8 cellular contexts compared by ENCODE assay signal in genomic region chr16:88941933-88942909, GRCh38. TPM values are rescaled to one million over a fixed set of nuclear protein-coding genes. Genes with fewer than 3 reads are reported as not detected.
A peak's percentile ranks its signal among the peaks of the same experiment; 100 is the strongest.
DNase-seq lines count a peak whose midpoint lies in the region; ATAC-seq and TF ChIP-seq lines count a peak whose summit lies in the region.

No MANE protein-coding gene starts in this region.

- H3K36me3 ChIP-seq in HUES6 (ENCODE audit: control insufficient read depth, insufficient read depth, low read length), result no peaks in the 10 kb centered on the region
- H3K36me3 ChIP-seq in tibial artery, result no peaks in the 10 kb centered on the region

- H3K4me1 Mint-ChIP-seq in activated CD4-positive, alpha-beta T cell treated with anti-CD3 and anti-CD28 coated beads, Interleukin-2, amount 10 ng/mL, durations not matched to agents 7 days and 5 days, result peaks cover 6% of the 10 kb centered on the region
- peaks cover 0 to 30% (median 9%) of the 10 kb centered on the region in 4 donors for H3K4me1 Mint-ChIP-seq in naive thymus-derived CD8-positive, alpha-beta T cell

- no peak overlapping the region for H3K27ac Mint-ChIP-seq in activated CD4-positive, alpha-beta T cell treated with anti-CD3 and anti-CD28 coated beads, Interleukin-2, amount 10 ng/mL, durations not matched to agents 7 days and 5 days
- peak overlapping the region in 1 of 10 donors; percentile 24 for H3K27ac Mint-ChIP-seq in naive thymus-derived CD8-positive, alpha-beta T cell

- peak; percentile 40 to 44 for TF ChIP-seq CTCF in tibial artery (IDR thresholded peaks at IDR 0.05)

- no peaks in the 10 kb centered on the region for H3K9me3 Mint-ChIP-seq in activated CD4-positive, alpha-beta T cell treated with anti-CD3 and anti-CD28 coated beads, Interleukin-2, amount 10 ng/mL, durations not matched to agents 7 days and 5 days
- no peaks in the 10 kb centered on the region for H3K9me3 Mint-ChIP-seq in naive thymus-derived CD8-positive, alpha-beta T cell

- POLR2A ChIA-PET in activated CD4-positive, alpha-beta T cell treated with anti-CD3 and anti-CD28 coated beads, Interleukin-2, amount 10 ng/mL, durations not matched to agents 7 days and 5 days (lab: Charles Lee), result no interaction called here
- POLR2A ChIA-PET in naive thymus-derived CD8-positive, alpha-beta T cell (lab: Charles Lee), result interaction anchor here (0.6 to 0.8 kb wide), 2 partner anchors 218 to 566 kb away, joined by 3 read pairs; partner anchors contain the start of gene SPG7

- CTCF ChIA-PET in activated CD4-positive, alpha-beta T cell treated with anti-CD3 and anti-CD28 coated beads, Interleukin-2, amount 10 ng/mL, durations not matched to agents 7 days and 5 days (lab: Charles Lee), result interaction anchor here (0.6 to 3.0 kb wide), 4 partner anchors 15 to 468 kb away, joined by 3 to 11 read pairs (median 6); no protein-coding TSS in a partner anchor

- no peak overlapping the region for H3K4me3 Mint-ChIP-seq in activated CD4-positive, alpha-beta T cell treated with anti-CD3 and anti-CD28 coated beads, Interleukin-2, amount 10 ng/mL, durations not matched to agents 7 days and 5 days
- peak overlapping the region; percentile 2 to 77 (median 64) for H3K4me3 Mint-ChIP-seq in naive thymus-derived CD8-positive, alpha-beta T cell

- DNase-seq in SIG-M5 treated with dmso at 0.1 percent for 504 hours (lab: John Stamatoyannopoulos, UW; ENCODE audit: unreplicated experiment) (peak; percentile 15), SIG-M5 (lab: John Stamatoyannopoulos, UW) (no peak), tibial artery (no peak), HCEC 1CT (no peak)
- DNase-seq in activated CD4-positive, alpha-beta T cell treated with anti-CD3 and anti-CD28 coated beads, Interleukin-2, amount 10 ng/mL, durations not matched to agents 7 days and 5 days, result peak; percentile 50
- DNase-seq in effector CD4-positive, alpha-beta T cell, result peak; percentile 43
- DNase-seq in naive thymus-derived CD8-positive, alpha-beta T cell, result peak; percentile 14 to 77 (median 56)

- H3K27me3 Mint-ChIP-seq in activated CD4-positive, alpha-beta T cell treated with anti-CD3 and anti-CD28 coated beads, Interleukin-2, amount 10 ng/mL, durations not matched to agents 7 days and 5 days, result peaks cover 37% of the 10 kb centered on the region
- peaks cover 12 to 58% (median 23%) of the 10 kb centered on the region in 5 donors for H3K27me3 Mint-ChIP-seq in naive thymus-derived CD8-positive, alpha-beta T cell

- no peaks in the 10 kb centered on the region for H3K36me3 Mint-ChIP-seq in activated CD4-positive, alpha-beta T cell treated with anti-CD3 and anti-CD28 coated beads, Interleukin-2, amount 10 ng/mL, durations not matched to agents 7 days and 5 days (ENCODE audit: low read depth)
- H3K36me3 Mint-ChIP-seq in naive thymus-derived CD8-positive, alpha-beta T cell, result peaks cover 0 to 2% (median 0%) of the 10 kb centered on the region in 3 donors

- H3K4me1 ChIP-seq in HUES6 (ENCODE audit: control insufficient read depth, insufficient read depth, low read length), result 0 out of 2 replicates have a peak, but pooled peaks cover 3% of the 10 kb centered on the region
- H3K4me1 ChIP-seq in tibial artery, result peaks cover 0 to 31% (median 18%) of the 10 kb centered on the region in 4 donors

- peak; percentile 71 to 75 for ATAC-seq in naive thymus-derived CD8-positive, alpha-beta T cell

- H3K27ac ChIP-seq in HUES6 (ENCODE audit: low read depth, low read length) (no peak overlapping the region), tibial artery (no peak overlapping the region)

- no peaks in the 10 kb centered on the region for H3K9me3 ChIP-seq in HUES6 (ENCODE audit: control insufficient read depth, insufficient read depth, low read depth, low read length)
- no peaks in the 10 kb centered on the region for H3K9me3 ChIP-seq in tibial artery

- intact Hi-C loops in tibial artery (cut with DNase I; ENCODE audit: low total_unique reads), result loop anchor here (10.0 kb wide), 1 partner anchor 273 kb away; the partner anchor contains the start of gene ZNF778

- H3K27me3 ChIP-seq in HUES6 (ENCODE audit: control insufficient read depth, insufficient read depth, low read length), result peaks cover 74% of the 10 kb centered on the region
- peaks cover 0 to 72% of the 10 kb centered on the region in 2 donors for H3K27me3 ChIP-seq in tibial artery

- H3K4me3 ChIP-seq in HUES6 (ENCODE audit: low read depth, low read length) (peak overlapping the region; percentile 41; the same call in 1 of the 2 replicates), tibial artery (peak overlapping the region; percentile 38 to 52)

- no peak overlapping the region for H3K9ac ChIP-seq in HUES6 (ENCODE audit: low read length)

RNA-seq across cellular contexts. Expression of gene CBFA2T3, which starts 34.8 kb away (rescaled TPM):
- total RNA-seq in activated CD4-positive, alpha-beta T cell treated with anti-CD3 and anti-CD28 coated beads, Interleukin-2, amount 10 ng/mL, durations not matched to agents 7 days and 5 days, result not detected
- total RNA-seq in naive thymus-derived CD8-positive, alpha-beta T cell, result 1 to 10 TPM; 1.5 to 2.0 TPM
- polyA plus RNA-seq in naive thymus-derived CD8-positive, alpha-beta T cell, result under 1 TPM in 1 of 3 donors, not detected in 2; 0.04 TPM

Comparison
In these comparisons a context has a peak if more than half of its experiments do, and no peak if none do; other contexts are left out.
1. DNase-seq: peak in SIG-M5 treated with dmso at 0.1 percent for 504 hours (single experiment), activated CD4-positive, alpha-beta T cell treated with anti-CD3 and anti-CD28 coated beads, Interleukin-2, amount 10 ng/mL, durations not matched to agents 7 days and 5 days (single experiment), effector CD4-positive, alpha-beta T cell (single experiment) and naive thymus-derived CD8-positive, alpha-beta T cell (10 of 10); none in SIG-M5 (single experiment), tibial artery (0 of 2) and HCEC 1CT (single experiment).